Comparison of ENCODE assay signal across 19 cellular contexts in the genomic region with DNA sequence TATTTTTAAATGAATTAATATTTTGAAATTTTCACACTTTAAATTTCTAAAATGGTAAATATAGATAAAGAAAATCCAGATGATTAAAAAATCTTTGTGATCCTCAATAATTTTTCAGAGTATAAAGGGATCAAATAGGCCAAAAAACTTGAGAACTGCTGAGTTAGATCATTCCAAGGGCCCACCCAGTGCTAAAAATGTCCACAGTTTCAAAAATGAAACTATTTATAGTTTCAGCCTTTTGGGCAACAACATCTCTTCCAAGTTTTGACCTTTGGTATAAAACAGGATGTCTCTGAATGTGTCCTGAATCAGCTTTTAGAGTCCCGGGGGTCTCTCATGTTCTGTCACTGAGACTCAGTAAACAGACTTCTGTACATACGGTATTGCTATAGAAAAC. TPM values are rescaled to one million over a fixed set of nuclear protein-coding genes. Genes with fewer than 3 reads are reported as not detected.
"Had no signal": no experiment of that assay in that cellular context is flagged by ENCODE, and none has a peak within 500 bp of the region (broad histone marks: within the 10 kb centered on the region; RNA-seq: fewer than 3 reads in every experiment).

No MANE protein-coding gene starts in this region.

- H3K9me3 Mint-ChIP-seq: central memory CD8-positive, alpha-beta T cell; naive thymus-derived CD4-positive, alpha-beta T cell had no signal

- H3K4me3 ChIP-seq: gastrocnemius medialis, heart right ventricle, ovary, smooth muscle cell, tibial artery, upper lobe of right lung, vagina had no signal

- H3K27me3 Mint-ChIP-seq: central memory CD8-positive, alpha-beta T cell; naive thymus-derived CD4-positive, alpha-beta T cell had no signal

- H3K9me3 ChIP-seq: gastrocnemius medialis, heart right ventricle, ovary, tibial artery, upper lobe of right lung, vagina had no signal

- H3K27ac ChIP-seq: gastrocnemius medialis, ovary, upper lobe of right lung, vagina had no signal

- H3K27me3 ChIP-seq: gastrocnemius medialis, heart right ventricle, ovary, tibial artery, upper lobe of right lung, vagina had no signal

- ATAC-seq: esophagus mucosa; left ventricle myocardium superior; naive thymus-derived CD4-positive, alpha-beta T cell; right cardiac atrium; upper lobe of right lung had no signal

- H3K4me1 Mint-ChIP-seq: central memory CD8-positive, alpha-beta T cell; naive thymus-derived CD4-positive, alpha-beta T cell had no signal

- H3K4me2 ChIP-seq: smooth muscle cell had no signal

- H3K36me3 ChIP-seq: ovary had no signal

- H3K4me3 Mint-ChIP-seq: central memory CD8-positive, alpha-beta T cell; naive thymus-derived CD4-positive, alpha-beta T cell had no signal

- H3K27ac Mint-ChIP-seq: naive thymus-derived CD4-positive, alpha-beta T cell had no signal

- H3K4me1 ChIP-seq: upper lobe of right lung, vagina had no signal

- DNase-seq: effector memory CD4-positive, alpha-beta T cell; gastrocnemius medialis; heart right ventricle; islet precursor cell; left ventricle myocardium superior; mesendoderm; naive thymus-derived CD4-positive, alpha-beta T cell; right cardiac atrium; stimulated activated CD4-positive, alpha-beta T cell treated with anti-CD3 and anti-CD28 coated beads, Interleukin-2, amount 100 ng/mL, for 48 hours; stimulated activated naive CD4-positive, alpha-beta T cell treated with Interleukin-2 at 50 U/mL for 16 hours; tibial artery had no signal

- FAIRE-seq: endometrium had no signal

RNA-seq across cellular contexts. Expression of gene BAIAP2L2, which starts 20.9 kb away (rescaled TPM):
- total RNA-seq: vagina had no signal
- polyA plus RNA-seq: naive thymus-derived CD4-positive, alpha-beta T cell had no signal

RNA-seq across cellular contexts. Expression of gene SLC16A8, which starts 47.4 kb away (rescaled TPM):
- total RNA-seq: left ventricle myocardium superior; naive thymus-derived CD4-positive, alpha-beta T cell; smooth muscle cell; upper lobe of right lung had no signal
- polyA plus RNA-seq: naive thymus-derived CD4-positive, alpha-beta T cell; neural cell had no signal
